In the genomic region with DNA sequence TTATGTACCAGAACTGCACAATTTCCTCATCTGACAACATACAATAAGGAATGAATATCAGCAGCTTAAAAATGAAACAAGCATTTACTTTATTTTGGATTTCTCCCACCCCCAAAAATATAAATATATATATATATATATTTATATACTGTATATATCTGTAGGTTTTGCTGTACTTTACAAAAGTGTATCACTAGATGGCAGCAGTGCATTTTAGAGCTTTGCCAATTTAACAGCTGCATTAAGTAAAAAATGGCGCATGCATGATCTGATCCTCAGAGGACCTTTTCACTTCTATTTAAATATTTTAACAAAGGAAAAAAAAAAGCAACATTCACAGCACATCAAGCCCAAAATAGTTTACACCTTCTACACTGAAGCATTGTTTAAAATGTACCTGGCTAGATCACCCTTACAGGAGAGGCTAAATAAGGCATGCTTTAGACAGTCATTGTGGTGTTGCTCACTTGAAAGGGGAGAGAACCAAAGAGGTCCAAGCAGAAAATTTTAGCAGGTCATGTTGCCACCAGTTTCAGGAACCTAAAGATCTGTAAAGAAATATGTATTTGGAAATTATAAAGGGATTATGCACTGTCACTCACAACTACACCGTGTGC, we compare ENCODE assay signal across 8 cellular contexts.
DNase-seq lines count a peak whose midpoint lies in the region; ATAC-seq, FAIRE-seq and TF ChIP-seq lines count a peak whose summit lies in the region.

No MANE protein-coding gene starts in this region.

- DNase-seq in AG10803 (ENCODE audit: low read depth): peak; percentile 70
- no peak for DNase-seq in GM19239 (ENCODE audit: insufficient read length, low spot score)
- peak; percentile 65 for DNase-seq in NCI-H345 (lab: John Stamatoyannopoulos, UW)
- peak; percentile 74 for DNase-seq in amniotic epithelial cell (ENCODE audit: low read depth)
- DNase-seq in iris pigment epithelial cell (ENCODE audit: low read depth): peak; percentile 68
- DNase-seq in type B pancreatic cell (ENCODE audit: extremely low spot score, unreplicated experiment): no peak
- DNase-seq in epidermal melanocyte (ENCODE audit: insufficient read length, low spot score): no peak

- no peak overlapping the region for H3K4me3 Mint-ChIP-seq in type B pancreatic cell

- no peak overlapping the region for H3K4me3 ChIP-seq in AG10803 (ENCODE audit: low read length)

- peaks cover 4% of the 10 kb centered on the region for H3K4me1 Mint-ChIP-seq in type B pancreatic cell (ENCODE audit: unreplicated experiment)

- H3K27ac Mint-ChIP-seq in type B pancreatic cell: peak overlapping the region; percentile 32

- FAIRE-seq in GM19239 (lab: Jason Lieb, UNC): peak; percentile 23

- no peaks in the 10 kb centered on the region for H3K27me3 Mint-ChIP-seq in type B pancreatic cell

- H3K9me3 Mint-ChIP-seq in type B pancreatic cell: no peaks in the 10 kb centered on the region

- no peak for ATAC-seq in HG02759 (IDR thresholded peaks at IDR 0.05; ENCODE audit: unreplicated experiment)

- peaks cover 9% of the 10 kb centered on the region for H3K36me3 Mint-ChIP-seq in type B pancreatic cell

- peak; percentile 61 for TF ChIP-seq CTCF in AG10803 (conservative IDR thresholded peaks at IDR 0.05; ENCODE audit: low read length)
- peak; percentile 79 for TF ChIP-seq CTCF in type B pancreatic cell (conservative IDR thresholded peaks at IDR 0.05)

Comparison
In these comparisons a context has a peak if more than half of its experiments do, and no peak if none do; other contexts are left out.
1. DNase-seq: peak in AG10803 (single experiment), NCI-H345 (single experiment), amniotic epithelial cell (single experiment) and iris pigment epithelial cell (single experiment); none in GM19239 (single experiment), type B pancreatic cell (single experiment) and epidermal melanocyte (single experiment).